ENCODE assay signal across 10 cellular contexts in genomic region chr9:87498046-87498815, GRCh38. TPM values are rescaled to one million over a fixed set of nuclear protein-coding genes. Genes with fewer than 3 reads are reported as not detected.
DNase-seq lines count a peak whose midpoint lies in the region; ATAC-seq, FAIRE-seq and TF ChIP-seq lines count a peak whose summit lies in the region.
"Had no signal": no experiment of that assay in that cellular context is flagged by ENCODE, and none has a peak within 500 bp of the region (broad histone marks: within the 10 kb centered on the region; RNA-seq: fewer than 3 reads in every experiment).

No MANE protein-coding gene starts in this region.

- H3K4me1 ChIP-seq in duodenal mucosa (ENCODE audit: control insufficient read depth in 1 of 2, insufficient read depth in 2 of 2, low read length in 2 of 2) (peaks cover 26 to 31% of the 10 kb centered on the region in 2 donors), lung (ENCODE audit: control insufficient read depth in 2 of 2, insufficient read depth in 2 of 2, low read length in 2 of 2) (peaks cover 0 to 4% of the 10 kb centered on the region in 2 donors), thoracic aorta (ENCODE audit: control insufficient read depth in 1 of 2, low read depth in 2 of 2) (no peaks in the 10 kb centered on the region)

- H3K9me3 ChIP-seq in duodenal mucosa (ENCODE audit: control insufficient read depth in 1 of 2, low read length in 2 of 2) (no peaks in the 10 kb centered on the region), lung (ENCODE audit: control insufficient read depth in 2 of 2, insufficient read depth in 1 of 2, low read length in 1 of 2) (peaks cover 0 to 8% of the 10 kb centered on the region in 2 donors), thoracic aorta (no peaks in the 10 kb centered on the region)

- H3K4me3 ChIP-seq in duodenal mucosa (ENCODE audit: low read depth in 1 of 2, low read length in 2 of 2) = peak overlapping the region; percentile 78 to 82
- H3K4me3 ChIP-seq in lung = peak overlapping the region; percentile 89
- peak overlapping the region; percentile 79 for H3K4me3 ChIP-seq in thoracic aorta

- DNase-seq in NCI-H510A (lab: John Stamatoyannopoulos, UW) (peak; percentile 12), NCI-H510A treated with DMSO at 0.1 percent for 48 hours (lab: John Stamatoyannopoulos, UW) (no peak), RCC 7860 (ENCODE audit: low spot score) (peak; percentile 26), lung (ENCODE audit: low spot score) (peak; percentile 64), thoracic aorta (ENCODE audit: low spot score) (no peak)

- H3K36me3 ChIP-seq in duodenal mucosa (ENCODE audit: control insufficient read depth in 1 of 2, insufficient read depth in 2 of 2, low read length in 2 of 2) (no peaks in the 10 kb centered on the region), lung (ENCODE audit: control insufficient read depth in 2 of 2, insufficient read depth in 2 of 2, low read length in 2 of 2) (no peaks in the 10 kb centered on the region), thoracic aorta (no peaks in the 10 kb centered on the region)

- H3K27me3 ChIP-seq in duodenal mucosa (ENCODE audit: control insufficient read depth in 1 of 2, insufficient read depth in 2 of 2, low read length in 2 of 2) = no peaks in the 10 kb centered on the region
- no peaks in the 10 kb centered on the region for H3K27me3 ChIP-seq in lung (ENCODE audit: control insufficient read depth, insufficient read depth)
- H3K27me3 ChIP-seq in thoracic aorta (replicated peaks; ENCODE audit: insufficient read depth) = no peaks in the 10 kb centered on the region

- no peak for FAIRE-seq in RCC 7860 (lab: Jason Lieb, UNC)
- FAIRE-seq: colon, G401.6 had no signal

- peak overlapping the region; percentile 62 to 81 for H3K9ac ChIP-seq in duodenal mucosa (ENCODE audit: low read depth in 1 of 2, low read length in 2 of 2)

- TF ChIP-seq CTCF in lung (IDR thresholded peaks at IDR 0.05; ENCODE audit: control extremely low read depth, extremely low read depth) (no peak), thoracic aorta (IDR thresholded peaks at IDR 0.05) (no peak)

- 0 to 1% methylated on average over 59 to 81 of the region's 81 CpGs for WGBS in lung, 2 donors

- H3K27ac ChIP-seq in duodenal mucosa (ENCODE audit: low read depth, low read length) = peak overlapping the region; percentile 65
- H3K27ac ChIP-seq in lung (ENCODE audit: low read depth in 1 of 2, low read length in 1 of 2) = peak overlapping the region in 1 of 2 donors; percentile 96
- H3K27ac ChIP-seq in thoracic aorta = peak overlapping the region; percentile 23 to 67

- peak; percentile 25 for ATAC-seq in HG02588 (IDR thresholded peaks at IDR 0.05; ENCODE audit: unreplicated experiment)
- peak; percentile 55 for ATAC-seq in lung (ENCODE audit: insufficient read depth, low FRiP score)
- ATAC-seq in thoracic aorta (ENCODE audit: insufficient number of reproducible peaks, low FRiP score, low read depth) = no peak
- no peak for ATAC-seq in HG02870 (IDR thresholded peaks at IDR 0.05; ENCODE audit: unreplicated experiment)

RNA-seq across cellular contexts. Expression of gene DAPK1, which starts 0.6 kb away (rescaled TPM):
- total RNA-seq in lung (100 to 1,000 TPM; 155 to 301 TPM), thoracic aorta (10 to 100 TPM; 39.1 to 40.6 TPM)
- polyA plus RNA-seq in lung = 10 to 100 TPM; 33.0 to 33.4 TPM

Comparison
In these comparisons a context has a peak if more than half of its experiments do, and no peak if none do; other contexts are left out.
1. DNase-seq: peak in NCI-H510A (single experiment), RCC 7860 (single experiment) and lung (single experiment); none in NCI-H510A treated with DMSO at 0.1 percent for 48 hours (single experiment) and thoracic aorta (single experiment).
2. ATAC-seq: peak in HG02588 (single experiment) and lung (single experiment); none in thoracic aorta (single experiment) and HG02870 (single experiment).
3. Peak in every context shown above with its lines, with median percentiles within 50 percentile points of each other: H3K4me3 ChIP-seq.